1 cellular context compared by ENCODE assay signal in the genomic region with DNA sequence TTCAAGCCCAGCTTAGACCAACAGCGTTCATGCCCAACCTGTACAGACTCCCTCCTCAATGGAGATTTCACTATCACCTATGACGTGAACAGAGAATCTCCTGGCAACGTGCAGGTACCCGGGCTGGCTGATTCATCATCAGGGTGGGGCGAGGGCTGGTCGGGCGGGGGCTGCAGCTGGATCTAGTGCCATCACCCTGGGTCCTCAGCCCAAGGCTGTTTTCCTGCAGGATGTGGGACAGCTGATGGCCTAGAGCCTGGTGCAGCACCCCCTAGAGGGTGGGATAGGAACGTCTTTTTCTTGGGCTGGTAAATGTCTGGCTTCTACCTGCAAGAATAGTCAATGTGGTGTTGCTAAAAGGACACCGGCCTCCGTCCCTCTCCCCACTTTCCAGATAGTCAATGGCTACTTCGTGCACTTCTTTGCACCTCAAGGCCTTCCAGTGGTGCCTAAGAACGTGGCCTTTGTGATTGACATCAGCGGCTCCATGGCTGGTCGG.
TF ChIP-seq lines count a peak whose summit lies in the region.

No MANE protein-coding gene starts in this region.

TF ChIP-seq in WTC11, 78 proteins besides CTCF, POLR2A, EP300 and RAD21:
- TF ChIP-seq SOX15 (CRISPR knock-in tag; IDR thresholded peaks at IDR 0.05) (no peak), ZBTB21 (CRISPR knock-in tag; IDR thresholded peaks at IDR 0.05; ENCODE audit: borderline replicate concordance) (no peak)
- TF ChIP-seq, protein P1, sequence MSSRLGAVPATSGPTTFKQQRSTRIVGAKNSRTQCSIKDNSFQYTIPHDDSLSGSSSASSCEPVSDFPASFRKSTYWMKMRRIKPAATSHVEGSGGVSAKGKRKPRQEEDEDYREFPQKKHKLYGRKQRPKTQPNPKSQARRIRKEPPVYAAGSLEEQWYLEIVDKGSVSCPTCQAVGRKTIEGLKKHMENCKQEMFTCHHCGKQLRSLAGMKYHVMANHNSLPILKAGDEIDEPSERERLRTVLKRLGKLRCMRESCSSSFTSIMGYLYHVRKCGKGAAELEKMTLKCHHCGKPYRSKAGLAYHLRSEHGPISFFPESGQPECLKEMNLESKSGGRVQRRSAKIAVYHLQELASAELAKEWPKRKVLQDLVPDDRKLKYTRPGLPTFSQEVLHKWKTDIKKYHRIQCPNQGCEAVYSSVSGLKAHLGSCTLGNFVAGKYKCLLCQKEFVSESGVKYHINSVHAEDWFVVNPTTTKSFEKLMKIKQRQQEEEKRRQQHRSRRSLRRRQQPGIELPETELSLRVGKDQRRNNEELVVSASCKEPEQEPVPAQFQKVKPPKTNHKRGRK (CRISPR knock-in tag; IDR thresholded peaks at IDR 0.05; ENCODE audit: borderline replicate concordance) = no peak
